ENCODE assay signal across 16 cellular contexts in the genomic region with DNA sequence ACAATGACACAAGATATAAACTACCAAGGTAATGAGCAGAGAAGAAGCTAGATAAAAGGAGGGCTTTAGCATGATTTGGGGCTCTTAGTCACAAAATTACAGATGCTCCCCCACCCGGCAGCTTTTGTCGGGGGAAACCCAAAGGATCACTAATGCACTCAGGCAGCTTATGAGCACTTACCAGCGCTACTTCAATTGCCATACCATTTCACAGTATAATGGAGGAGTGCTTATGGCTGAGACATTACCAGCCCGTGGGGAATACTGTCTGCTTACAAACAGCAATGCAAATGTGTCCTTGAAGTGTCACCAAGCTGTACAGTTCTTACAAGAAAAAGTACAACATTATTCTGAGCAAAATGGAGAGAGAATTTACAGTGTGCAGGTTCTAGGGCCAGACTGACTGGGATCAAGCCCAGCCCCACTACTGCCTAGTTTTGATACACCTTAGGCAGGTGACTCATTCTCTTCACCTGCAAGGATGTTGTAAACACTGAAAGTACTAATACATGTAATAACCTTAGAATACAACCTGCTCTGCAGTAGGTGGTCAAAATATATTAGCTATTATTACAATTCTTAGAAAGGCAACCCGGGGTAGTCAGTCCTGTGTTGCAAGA. TPM values are rescaled to one million over a fixed set of nuclear protein-coding genes. Genes with fewer than 3 reads are reported as not detected.
DNase-seq lines count a peak whose midpoint lies in the region; ATAC-seq, FAIRE-seq and TF ChIP-seq lines count a peak whose summit lies in the region.
"Had no signal": no experiment of that assay in that cellular context is flagged by ENCODE, and none has a peak within 500 bp of the region (broad histone marks: within the 10 kb centered on the region; RNA-seq: fewer than 3 reads in every experiment).

No MANE protein-coding gene starts in this region.

- H3K27ac Mint-ChIP-seq in Calu3 (ENCODE audit: unreplicated experiment) = no peak overlapping the region
- H3K27ac Mint-ChIP-seq in activated CD8-positive, alpha-beta T cell treated with anti-CD3 and anti-CD28 coated beads for 36 hours = no peak overlapping the region

- peaks cover 33% of the 10 kb centered on the region for H3K4me1 Mint-ChIP-seq in Calu3 (ENCODE audit: low read depth, unreplicated experiment)
- peaks cover 34% of the 10 kb centered on the region for H3K4me1 Mint-ChIP-seq in activated CD8-positive, alpha-beta T cell treated with anti-CD3 and anti-CD28 coated beads for 36 hours (ENCODE audit: low read depth)

- H3K9me3 Mint-ChIP-seq in Calu3 (ENCODE audit: low read depth, unreplicated experiment) = no peaks in the 10 kb centered on the region
- H3K9me3 Mint-ChIP-seq in activated CD8-positive, alpha-beta T cell treated with anti-CD3 and anti-CD28 coated beads for 36 hours = no peaks in the 10 kb centered on the region
- H3K9me3 Mint-ChIP-seq: activated CD4-positive, alpha-beta T cell treated with anti-CD3 and anti-CD28 coated beads, Interleukin-2, amount 10 ng/mL, durations not matched to agents 7 days and 5 days; effector memory CD8-positive, alpha-beta T cell had no signal

- no peak for TF ChIP-seq CTCF in Calu3 (IDR thresholded peaks at IDR 0.05; ENCODE audit: unreplicated experiment)
- no peak for TF ChIP-seq CTCF in colonic mucosa (IDR thresholded peaks at IDR 0.05)
- TF ChIP-seq CTCF in pancreas (IDR thresholded peaks at IDR 0.05) = no peak
- TF ChIP-seq CTCF in activated CD8-positive, alpha-beta T cell treated with anti-CD3 and anti-CD28 coated beads for 36 hours (IDR thresholded peaks at IDR 0.05) = no peak

- FAIRE-seq in pancreas (lab: Jason Lieb, UNC) = no peak
- FAIRE-seq: RCC 7860 had no signal

- WGBS in pancreas, 2 donors = 34 to 50% methylated on average over 5 of the region's 5 CpGs

- DNase-seq in Calu3 (no peak), NCI-H2107 (lab: John Stamatoyannopoulos, UW) (peak; percentile 48), colonic mucosa (no peak), pancreas (no peak), COLO829 (ENCODE audit: low spot score) (no peak), A172 (ENCODE audit: low spot score) (no peak)
- DNase-seq in activated CD8-positive, alpha-beta T cell treated with anti-CD3 and anti-CD28 coated beads for 36 hours = no peak
- DNase-seq: activated CD4-positive, alpha-beta T cell treated with anti-CD3 and anti-CD28 coated beads, Interleukin-2, amount 10 ng/mL, durations not matched to agents 7 days and 5 days; AML-193; effector memory CD8-positive, alpha-beta T cell; Karpas-422; NCI-H446 treated with DMSO at 0.1 percent for 48 hours had no signal

- peak; percentile 73 to 81 (median 78) for ATAC-seq in pancreas
- no peak for ATAC-seq in HG03460 (IDR thresholded peaks at IDR 0.05; ENCODE audit: unreplicated experiment)
- no peak for ATAC-seq in activated CD8-positive, alpha-beta T cell treated with anti-CD3 and anti-CD28 coated beads for 36 hours
- ATAC-seq: effector memory CD8-positive, alpha-beta T cell; left lobe of liver had no signal

- POLR2A ChIA-PET in activated CD8-positive, alpha-beta T cell treated with anti-CD3 and anti-CD28 coated beads for 36 hours (lab: Charles Lee) = interaction anchor here (0.6 to 1.1 kb wide), 3 partner anchors 16 to 21 kb away, joined by 3 to 4 read pairs (median 4); a partner anchor contains a TSS

- H3K36me3 Mint-ChIP-seq in Calu3 (ENCODE audit: insufficient read depth, unreplicated experiment) = no peaks in the 10 kb centered on the region
- peaks cover 2% of the 10 kb centered on the region for H3K36me3 Mint-ChIP-seq in activated CD8-positive, alpha-beta T cell treated with anti-CD3 and anti-CD28 coated beads for 36 hours (ENCODE audit: low read depth)

- H3K4me3 ChIP-seq in colonic mucosa (no peak overlapping the region), pancreas (no peak overlapping the region)
- H3K4me3 ChIP-seq: skin epidermis had no signal

- no peaks in the 10 kb centered on the region for H3K27me3 Mint-ChIP-seq in Calu3 (ENCODE audit: unreplicated experiment)
- H3K27me3 Mint-ChIP-seq in activated CD8-positive, alpha-beta T cell treated with anti-CD3 and anti-CD28 coated beads for 36 hours = no peaks in the 10 kb centered on the region
- H3K27me3 Mint-ChIP-seq: activated CD4-positive, alpha-beta T cell treated with anti-CD3 and anti-CD28 coated beads, Interleukin-2, amount 10 ng/mL, durations not matched to agents 7 days and 5 days; effector memory CD8-positive, alpha-beta T cell had no signal

- no TSS peak for BruUV-seq in Calu3 (replicated peaks; lab: Mats Ljungman, UMichigan)

- H3K27ac ChIP-seq in colonic mucosa (peak overlapping the region; percentile 62), pancreas (peak overlapping the region in 3 of 4 donors; percentile 32 to 65 (median 45))

- H3K9me3 ChIP-seq in colonic mucosa (no peaks in the 10 kb centered on the region), pancreas (no peaks in the 10 kb centered on the region)

- H3K9ac ChIP-seq in colonic mucosa (ENCODE audit: low read depth in 2 of 2, low read length in 2 of 2) = peak overlapping the region in 1 of 2 donors; percentile 36

- intact Hi-C loops in Calu3 (cut with micrococcal nuclease; ENCODE audit: unreplicated experiment) = no loop called here
- intact Hi-C loops in colonic mucosa (cut with DNase I) = no loop called here
- intact Hi-C loops in pancreas (cut with DNase I) = no loop called here
- intact Hi-C loops in activated CD8-positive, alpha-beta T cell treated with anti-CD3 and anti-CD28 coated beads for 36 hours (cut with micrococcal nuclease) = no loop called here

- H3K4me3 Mint-ChIP-seq in Calu3 (ENCODE audit: low read depth, unreplicated experiment) = peak overlapping the region; percentile 47
- no peak overlapping the region for H3K4me3 Mint-ChIP-seq in activated CD8-positive, alpha-beta T cell treated with anti-CD3 and anti-CD28 coated beads for 36 hours
- H3K4me3 Mint-ChIP-seq: activated CD4-positive, alpha-beta T cell treated with anti-CD3 and anti-CD28 coated beads, Interleukin-2, amount 10 ng/mL, durations not matched to agents 7 days and 5 days; effector memory CD8-positive, alpha-beta T cell had no signal

- H3K27me3 ChIP-seq in colonic mucosa = no peaks in the 10 kb centered on the region
- no peaks in the 10 kb centered on the region for H3K27me3 ChIP-seq in pancreas

- CTCF ChIA-PET in Calu3 (lab: Charles Lee) = interaction anchor here (1.2 to 2.0 kb wide), 2 partner anchors 32 to 48 kb away, joined by 3 to 5 read pairs; no protein-coding TSS in a partner anchor
- CTCF ChIA-PET in activated CD8-positive, alpha-beta T cell treated with anti-CD3 and anti-CD28 coated beads for 36 hours (lab: Charles Lee) = interaction anchor here (4.6 to 5.4 kb wide), 2 partner anchors 12 to 31 kb away, joined by 31 to 37 read pairs; no protein-coding TSS in a partner anchor

- peaks cover 21% of the 10 kb centered on the region for H3K4me1 ChIP-seq in colonic mucosa
- H3K4me1 ChIP-seq in pancreas = peaks cover 18 to 23% (median 21%) of the 10 kb centered on the region in 3 donors

- H3K36me3 ChIP-seq in colonic mucosa = no peaks in the 10 kb centered on the region
- no peaks in the 10 kb centered on the region for H3K36me3 ChIP-seq in pancreas

RNA-seq across cellular contexts. Expression of a gene that starts 16.3 kb away (rescaled TPM):
- total RNA-seq in Calu3 (2022) = 46.8 and 55.2 TPM in 2 replicates
- total RNA-seq in colonic mucosa = 10 to 100 TPM; 43.8 to 51.8 TPM
- total RNA-seq in pancreas = 10 to 100 TPM; 12.3 to 30.3 (median 17.2) TPM
- 10 to 100 TPM; 11.3 to 12.5 TPM for polyA plus RNA-seq in pancreas
- total RNA-seq in A172 (2014; rRNA removed; shearing (Covaris generic)) = 16.5 and 21.3 TPM in 2 replicates
- total RNA-seq in activated CD8-positive, alpha-beta T cell treated with anti-CD3 and anti-CD28 coated beads for 36 hours = 10 to 100 TPM; 46.3 to 46.8 TPM

Comparison
In these comparisons a context has a peak if more than half of its experiments do, and no peak if none do; other contexts are left out.
1. ATAC-seq: peak in pancreas (4 of 4); none in HG03460 (single experiment) and activated CD8-positive, alpha-beta T cell treated with anti-CD3 and anti-CD28 coated beads for 36 hours (single experiment).